8 cellular contexts compared by ENCODE assay signal in the genomic region with DNA sequence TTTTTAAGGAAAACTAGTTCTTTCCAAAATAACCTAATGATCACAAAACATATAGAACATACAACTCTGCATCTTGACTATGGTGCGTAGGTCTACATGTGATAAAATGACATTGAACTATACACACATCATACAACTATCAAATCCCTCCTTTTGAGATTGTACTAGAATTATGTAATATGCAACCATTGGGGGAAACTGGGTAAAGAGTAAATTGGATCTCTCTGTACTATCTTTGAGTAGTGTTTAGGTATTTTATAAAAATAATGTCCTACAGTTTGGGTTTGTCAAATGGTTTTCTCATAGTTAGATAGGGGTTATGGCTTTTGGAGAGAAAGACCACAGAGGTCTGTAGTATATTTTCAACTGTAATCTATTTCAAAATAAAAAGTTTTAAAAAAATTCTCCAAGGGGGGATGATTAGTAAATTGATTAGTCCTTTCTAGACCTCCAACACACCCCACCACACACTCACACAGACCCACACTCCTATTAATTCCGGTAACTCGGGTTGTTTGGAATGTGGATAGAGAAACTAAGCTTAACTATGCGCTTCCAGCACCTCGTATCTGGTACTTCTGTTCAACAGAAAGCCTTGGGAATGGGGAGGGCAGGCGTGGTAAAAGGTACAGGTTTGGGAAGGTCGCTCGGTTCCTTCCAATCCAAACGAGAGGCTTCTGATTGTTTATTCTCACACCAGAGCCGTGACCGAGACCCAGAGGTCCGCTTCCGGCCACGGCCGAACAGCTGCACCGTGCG. TPM values are rescaled to one million over a fixed set of nuclear protein-coding genes. Genes with fewer than 3 reads are reported as not detected.
A peak's percentile ranks its signal among the peaks of the same experiment; 100 is the strongest.
DNase-seq lines count a peak whose midpoint lies in the region; FAIRE-seq and TF ChIP-seq lines count a peak whose summit lies in the region.

No MANE protein-coding gene starts in this region.

- H3K9me3 ChIP-seq in subcutaneous abdominal adipose tissue (ENCODE audit: control insufficient read depth in 5 of 5, low read length in 5 of 5), result no peaks in the 10 kb centered on the region

- FAIRE-seq in D721Med (lab: Jason Lieb, UNC), result no peak

- peaks cover 6 to 33% (median 28%) of the 10 kb centered on the region in 5 donors for H3K4me1 ChIP-seq in subcutaneous abdominal adipose tissue (ENCODE audit: control insufficient read depth in 5 of 5, insufficient read depth in 5 of 5, low read length in 5 of 5)

- H3K27me3 ChIP-seq in HL-60 (ENCODE audit: insufficient read depth, poor library complexity, severe bottlenecking) (no peaks in the 10 kb centered on the region), subcutaneous abdominal adipose tissue (ENCODE audit: control insufficient read depth in 5 of 5, insufficient read depth in 4 of 5, low read length in 5 of 5) (no peaks in the 10 kb centered on the region)

- peak overlapping the region; percentile 90 to 94 (median 92) for H3K9ac ChIP-seq in subcutaneous abdominal adipose tissue (ENCODE audit: low read length in 5 of 5)

- H3K9me3 Mint-ChIP-seq in activated naive CD8-positive, alpha-beta T cell (ENCODE audit: low read depth), result no peaks in the 10 kb centered on the region
- H3K9me3 Mint-ChIP-seq in immature natural killer cell, result no peaks in the 10 kb centered on the region

- peak overlapping the region; percentile 84 for H3K4me3 ChIP-seq in HL-60 (replicated peaks; ENCODE audit: insufficient read depth, low read length)
- H3K4me3 ChIP-seq in subcutaneous abdominal adipose tissue (ENCODE audit: low read depth in 1 of 5, low read length in 5 of 5), result peak overlapping the region; percentile 92 to 97 (median 94)

- no peaks in the 10 kb centered on the region for H3K27me3 Mint-ChIP-seq in activated naive CD8-positive, alpha-beta T cell
- H3K27me3 Mint-ChIP-seq in immature natural killer cell (ENCODE audit: low read depth in 3 of 3), result peaks cover 6 to 17% (median 6%) of the 10 kb centered on the region in 3 donors

- peaks cover 5% of the 10 kb centered on the region for H3K36me3 Mint-ChIP-seq in activated naive CD8-positive, alpha-beta T cell
- H3K36me3 Mint-ChIP-seq in immature natural killer cell, result no peaks in the 10 kb centered on the region

- TF ChIP-seq CTCF in HL-60 (IDR thresholded peaks at IDR 0.05; ENCODE audit: insufficient read depth, low read length) (no peak), D721Med (IDR thresholded peaks at IDR 0.05; ENCODE audit: insufficient read depth, missing control alignments) (no peak)

- H3K36me3 ChIP-seq in subcutaneous abdominal adipose tissue (ENCODE audit: control insufficient read depth in 5 of 5, insufficient read depth in 5 of 5, low read length in 5 of 5), result no peaks in the 10 kb centered on the region

- peak overlapping the region; percentile 93 for H3K27ac Mint-ChIP-seq in activated naive CD8-positive, alpha-beta T cell
- H3K27ac Mint-ChIP-seq in immature natural killer cell, result peak overlapping the region; percentile 76 to 95 (median 92)

- H3K27ac ChIP-seq in HL-60 (replicated peaks) (peak overlapping the region; percentile 97), subcutaneous abdominal adipose tissue (ENCODE audit: low read depth, low read length) (peak overlapping the region; percentile 96)

- peaks cover 27% of the 10 kb centered on the region for H3K4me1 Mint-ChIP-seq in activated naive CD8-positive, alpha-beta T cell (ENCODE audit: low read depth)
- H3K4me1 Mint-ChIP-seq in immature natural killer cell, result peaks cover 33 to 40% of the 10 kb centered on the region in 2 donors

- H3K4me3 Mint-ChIP-seq in activated naive CD8-positive, alpha-beta T cell, result peak overlapping the region; percentile 89
- peak overlapping the region; percentile 83 to 92 (median 90) for H3K4me3 Mint-ChIP-seq in immature natural killer cell

- DNase-seq in DMS 273 treated with DMSO at 0.1 percent for 48 hours (lab: John Stamatoyannopoulos, UW), result peak; percentile 30
- no peak for DNase-seq in HL-60 (ENCODE audit: low read depth in 1 of 2, low spot score in 1 of 2)
- no peak for DNase-seq in immature natural killer cell
- no peak for DNase-seq in D721Med (ENCODE audit: insufficient read length, low spot score)
- DNase-seq in ecto neural progenitor cell (ENCODE audit: low spot score), result no peak
- no peak for DNase-seq in Ammon's horn (ENCODE audit: low spot score)

RNA-seq across cellular contexts. Expression of a gene that starts 0.7 kb away (rescaled TPM):
- polyA plus RNA-seq in immature natural killer cell, result 10 to 100 TPM; 10.6 to 42.7 (median 12.2) TPM
